Comparison of ENCODE assay signal across 8 cellular contexts in the genomic region with DNA sequence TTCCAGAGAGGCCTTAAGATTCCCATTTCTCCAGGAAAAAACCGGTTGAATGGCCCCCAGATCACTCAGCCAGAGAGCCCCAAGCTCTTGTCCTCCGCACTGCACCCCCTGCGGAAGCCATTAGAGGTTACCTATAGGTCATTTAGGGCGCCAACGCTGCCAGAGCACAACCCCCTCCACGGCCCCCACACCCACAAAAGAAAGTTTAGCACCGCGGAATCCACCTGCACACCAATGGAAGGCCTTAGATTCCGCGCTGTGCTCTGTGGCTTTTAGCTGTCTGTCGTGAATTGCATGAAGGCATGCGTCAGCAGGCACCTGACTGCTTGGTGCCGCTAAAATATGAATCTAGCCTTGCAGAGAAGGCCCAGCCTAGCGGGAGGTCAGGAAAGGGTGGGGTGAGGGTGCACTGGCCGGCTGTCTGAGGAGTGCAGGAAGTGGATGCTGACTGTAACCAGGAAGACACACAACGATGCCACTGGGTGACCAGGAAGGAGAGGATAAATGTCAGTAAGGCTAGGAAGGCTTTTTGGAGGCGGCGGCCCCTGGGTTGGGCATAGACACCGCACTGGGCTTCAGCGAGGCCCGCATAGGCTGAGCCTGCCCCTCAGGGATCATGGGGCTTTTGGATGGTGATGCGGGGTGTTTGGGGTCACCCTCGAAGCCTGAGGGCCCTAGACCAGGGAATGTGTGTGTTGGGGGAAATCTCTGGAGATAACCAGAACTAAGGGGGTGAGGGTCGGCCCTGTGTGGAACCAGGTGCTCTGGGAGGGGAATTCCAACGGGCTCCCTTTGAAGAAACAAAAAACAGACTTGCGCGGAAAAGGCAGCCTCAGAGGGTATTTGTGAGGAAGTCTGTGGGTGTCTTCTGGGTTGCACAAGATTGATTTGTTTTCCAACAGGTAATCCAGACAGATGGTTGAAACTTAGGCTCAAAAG. TPM values are rescaled to one million over a fixed set of nuclear protein-coding genes. Genes with fewer than 3 reads are reported as not detected.
DNase-seq lines count a peak whose midpoint lies in the region; ATAC-seq, FAIRE-seq and TF ChIP-seq lines count a peak whose summit lies in the region.

No MANE protein-coding gene starts in this region.

- TF ChIP-seq CTCF in MM.1S (IDR thresholded peaks at IDR 0.05; ENCODE audit: low read length) (no peak; the same call in 1 of the 2 replicates), D721Med (IDR thresholded peaks at IDR 0.05; ENCODE audit: insufficient read depth, missing control alignments) (no peak)

- H3K4me1 ChIP-seq in MM.1S (ENCODE audit: low read length) = peaks cover 36% of the 10 kb centered on the region

- H3K79me2 ChIP-seq in MM.1S (ENCODE audit: low read length) = peaks cover 39% of the 10 kb centered on the region

- ATAC-seq in GM18861 (IDR thresholded peaks at IDR 0.05; ENCODE audit: unreplicated experiment) (peak; percentile 34), left cardiac atrium (peak; percentile 13 to 23), GM21367 (IDR thresholded peaks at IDR 0.05; ENCODE audit: unreplicated experiment) (no peak)

- H3K9me2 ChIP-seq in MM.1S (replicated peaks; ENCODE audit: insufficient read depth, low read length) = no peaks in the 10 kb centered on the region

- H3K4me3 ChIP-seq in MM.1S (ENCODE audit: low read length) = peak overlapping the region; percentile 82

- no peak for FAIRE-seq in D721Med (lab: Jason Lieb, UNC)

- H4K20me1 ChIP-seq in MM.1S (ENCODE audit: insufficient read depth, low read length) = peaks cover 20% of the 10 kb centered on the region

- H3F3A ChIP-seq in MM.1S (ENCODE audit: insufficient read depth, low read length) = peaks cover 47% of the 10 kb centered on the region

- no peaks in the 10 kb centered on the region for H3K9me3 ChIP-seq in MM.1S (replicated peaks; ENCODE audit: insufficient read depth, low read length)

- H3K9ac ChIP-seq in MM.1S (ENCODE audit: low read length) = peak overlapping the region; percentile 100

- no peaks in the 10 kb centered on the region for H3K27me3 ChIP-seq in MM.1S (replicated peaks; ENCODE audit: insufficient read depth, low read length)

- H3K4me2 ChIP-seq in MM.1S (ENCODE audit: low read depth, low read length) = peak overlapping the region; percentile 95

- DNase-seq in MM.1S = peak; percentile 97
- peak; percentile 43 to 54 (median 46) for DNase-seq in activated CD8-positive, alpha-beta memory T cell treated with anti-CD3 and anti-CD28 coated beads for 48 hours (ENCODE audit: low read depth in 2 of 3, low spot score in 2 of 3)
- no peak for DNase-seq in left cardiac atrium
- DNase-seq in stimulated activated CD4-positive, alpha-beta T cell treated with anti-CD3 and anti-CD28 coated beads, Interleukin-1b, Interleukin-23, amount 100 ng/mL, for 4 hours (ENCODE audit: low read depth in 2 of 2) = peak; percentile 49 to 64
- no peak for DNase-seq in D721Med (ENCODE audit: insufficient read length, low spot score)
- DNase-seq in AG08395 (ENCODE audit: low spot score) = no peak

- peak overlapping the region; percentile 100 for H3K27ac ChIP-seq in MM.1S (ENCODE audit: low read length)

- intact Hi-C loops in left cardiac atrium (cut with DNase I) = no loop called here

- H2AFZ ChIP-seq in MM.1S (ENCODE audit: low read length) = peak overlapping the region; percentile 51

- no peaks in the 10 kb centered on the region for H3K36me3 ChIP-seq in MM.1S (replicated peaks; ENCODE audit: insufficient read depth, low read length)

RNA-seq across cellular contexts. Expression of gene NUP210, which starts 1.0 kb away (rescaled TPM):
- total RNA-seq in left cardiac atrium = 1 to 10 TPM; 2.8 to 4.7 TPM

RNA-seq across cellular contexts. Expression of gene HDAC11, which starts 59.0 kb away (rescaled TPM):
- total RNA-seq in left cardiac atrium = 10 to 100 TPM; 27.6 to 36.0 TPM

Comparison
In these comparisons a context has a peak if more than half of its experiments do, and no peak if none do; other contexts are left out.
1. DNase-seq: peak in MM.1S (single experiment), activated CD8-positive, alpha-beta memory T cell treated with anti-CD3 and anti-CD28 coated beads for 48 hours (3 of 3) and stimulated activated CD4-positive, alpha-beta T cell treated with anti-CD3 and anti-CD28 coated beads, Interleukin-1b, Interleukin-23, amount 100 ng/mL, for 4 hours (2 of 2); none in left cardiac atrium (single experiment), D721Med (single experiment) and AG08395 (single experiment).